In the genomic region with DNA sequence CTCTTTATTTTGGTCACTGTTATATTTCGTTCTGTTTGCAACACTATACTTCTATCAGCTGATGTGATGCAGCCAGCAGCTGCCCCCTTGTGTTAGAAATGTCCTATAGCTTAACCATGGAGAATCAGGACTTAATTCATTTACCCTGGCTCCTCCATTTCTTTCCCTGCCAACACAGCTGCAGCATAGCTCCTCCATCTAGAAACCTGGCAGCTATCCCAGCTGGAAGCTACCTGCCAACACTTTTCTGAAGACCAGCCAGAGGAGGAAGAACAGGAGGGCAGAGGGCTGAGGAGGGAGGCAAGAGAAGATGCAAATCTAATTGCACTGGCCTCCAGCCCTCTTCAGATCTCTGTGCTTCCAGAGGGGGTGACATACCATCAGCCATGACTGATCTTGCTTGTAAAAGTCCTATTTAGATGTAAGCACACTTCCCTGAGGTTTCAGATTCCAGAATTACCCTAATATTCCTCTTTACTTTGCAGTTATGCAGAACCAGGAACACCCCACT, we compare ENCODE assay signal across 9 cellular contexts.
A peak's percentile ranks its signal among the peaks of the same experiment; 100 is the strongest.
DNase-seq lines count a peak whose midpoint lies in the region; ATAC-seq and TF ChIP-seq lines count a peak whose summit lies in the region.
"Had no signal": no experiment of that assay in that cellular context is flagged by ENCODE, and none has a peak within 500 bp of the region (broad histone marks: within the 10 kb centered on the region; RNA-seq: fewer than 3 reads in every experiment).

No MANE protein-coding gene starts in this region.

- H3K27ac ChIP-seq in 22Rv1 = no peak overlapping the region

- TF ChIP-seq CTCF in 22Rv1 (IDR thresholded peaks at IDR 0.05) = peak; percentile 78
- peak; percentile 60 for TF ChIP-seq CTCF in GM10248 (IDR thresholded peaks at IDR 0.05; ENCODE audit: control extremely low read depth, extremely low read depth, low read depth, missing control alignments)
- TF ChIP-seq CTCF in fibroblast of the aortic adventitia (IDR thresholded peaks at IDR 0.05; ENCODE audit: insufficient read depth, low read length) = peak; percentile 84
- TF ChIP-seq CTCF in neural crest cell (conservative IDR thresholded peaks at IDR 0.05) = peak; percentile 83

- no peaks in the 10 kb centered on the region for H3K9me3 Mint-ChIP-seq in neural crest cell
- no peaks in the 10 kb centered on the region for H3K9me3 Mint-ChIP-seq in effector memory CD8-positive, alpha-beta T cell
- H3K9me3 Mint-ChIP-seq: dendritic cell treated with granulocyte-macrophage colony-stimulating factor and Interleukin-4, amounts not matched to agents 40 ng/mL and 50 ng/mL, for 4 days had no signal

- H3K27me3 Mint-ChIP-seq in T-helper 17 cell (peaks cover 38% of the 10 kb centered on the region), neural crest cell (ENCODE audit: low read depth) (no peaks in the 10 kb centered on the region)
- H3K27me3 Mint-ChIP-seq in effector memory CD8-positive, alpha-beta T cell = peaks cover 13 to 56% of the 10 kb centered on the region in 2 donors

- DNase-seq in GM10248 (ENCODE audit: extremely low spot score) (peak; percentile 31), NCI-H146 (lab: John Stamatoyannopoulos, UW) (peak; percentile 34), T-helper 17 cell (no peak), fibroblast of the aortic adventitia (ENCODE audit: low read depth) (peak; percentile 92), neural crest cell (ENCODE audit: low read depth, low spot score) (no peak)
- no peak for DNase-seq in effector memory CD8-positive, alpha-beta T cell

- CTCF ChIA-PET in GM10248 (lab: Yijun Ruan, JAX) = interaction anchor here (0.7 to 3.4 kb wide), 6 partner anchors 8 to 977 kb away, joined by 3 to 14 read pairs (median 4); no protein-coding TSS in a partner anchor

- peak; percentile 55 for ATAC-seq in T-helper 17 cell
- no peak for ATAC-seq in GM19463 (IDR thresholded peaks at IDR 0.05; ENCODE audit: unreplicated experiment)
- ATAC-seq in effector memory CD8-positive, alpha-beta T cell (replicated peaks) = no peak

- H3K27ac Mint-ChIP-seq in T-helper 17 cell = no peak overlapping the region
- no peak overlapping the region for H3K27ac Mint-ChIP-seq in neural crest cell (ENCODE audit: unreplicated experiment)
- no peak overlapping the region for H3K27ac Mint-ChIP-seq in effector memory CD8-positive, alpha-beta T cell
- H3K27ac Mint-ChIP-seq: dendritic cell treated with granulocyte-macrophage colony-stimulating factor and Interleukin-4, amounts not matched to agents 40 ng/mL and 50 ng/mL, for 4 days had no signal

- H3K4me1 Mint-ChIP-seq in T-helper 17 cell (peaks cover 8% of the 10 kb centered on the region), neural crest cell (no peaks in the 10 kb centered on the region)
- peaks cover 0 to 2% of the 10 kb centered on the region in 2 donors for H3K4me1 Mint-ChIP-seq in effector memory CD8-positive, alpha-beta T cell (ENCODE audit: low read depth in 2 of 2)

- H3K4me3 Mint-ChIP-seq in T-helper 17 cell (no peak overlapping the region), neural crest cell (no peak overlapping the region)
- no peak overlapping the region for H3K4me3 Mint-ChIP-seq in effector memory CD8-positive, alpha-beta T cell
- H3K4me3 Mint-ChIP-seq: dendritic cell treated with granulocyte-macrophage colony-stimulating factor and Interleukin-4, amounts not matched to agents 40 ng/mL and 50 ng/mL, for 4 days had no signal

- no peak overlapping the region for H3K4me3 ChIP-seq in fibroblast of the aortic adventitia (ENCODE audit: low read depth, low read length)

- no peaks in the 10 kb centered on the region for H3K36me3 Mint-ChIP-seq in T-helper 17 cell (ENCODE audit: low read depth)
- peaks cover 2% of the 10 kb centered on the region for H3K36me3 Mint-ChIP-seq in neural crest cell (ENCODE audit: low read depth)
- no peaks in the 10 kb centered on the region for H3K36me3 Mint-ChIP-seq in effector memory CD8-positive, alpha-beta T cell (ENCODE audit: insufficient read depth)

- H3K9me3 ChIP-seq in T-helper 17 cell (ENCODE audit: control insufficient read depth, low read length, poor library complexity, severe bottlenecking) = no peaks in the 10 kb centered on the region

- POLR2A ChIA-PET in GM10248 (lab: Yijun Ruan, JAX) = no interaction called here

Comparison
In these comparisons a context has a peak if more than half of its experiments do, and no peak if none do; other contexts are left out.
1. DNase-seq: peak in GM10248 (single experiment), NCI-H146 (single experiment) and fibroblast of the aortic adventitia (single experiment); none in T-helper 17 cell (0 of 3), neural crest cell (single experiment) and effector memory CD8-positive, alpha-beta T cell (0 of 3).
2. Peak in every context shown above with its lines, with median percentiles within 50 percentile points of each other: CTCF ChIP-seq.